In genomic region chr6:140809694-140810101, GRCh38 we compare ENCODE assay signal across 11 cellular contexts.
A peak's percentile ranks its signal among the peaks of the same experiment; 100 is the strongest.
DNase-seq lines count a peak whose midpoint lies in the region; ATAC-seq and TF ChIP-seq lines count a peak whose summit lies in the region.
"Had no signal": no experiment of that assay in that cellular context is flagged by ENCODE, and none has a peak within 500 bp of the region (broad histone marks: within the 10 kb centered on the region; RNA-seq: fewer than 3 reads in every experiment).

No MANE protein-coding gene starts in this region.

- DNase-seq in activated CD8-positive, alpha-beta memory T cell treated with anti-CD3 and anti-CD28 coated beads, Interleukin-2, amount 10 ng/mL, durations not matched to agents 7 days and 5 days = peak; percentile 59
- no peak for DNase-seq in activated CD8-positive, alpha-beta memory T cell treated with anti-CD3 and anti-CD28 coated beads, Interleukin-2, amount 50 U/mL, for 4 hours
- DNase-seq in Kasumi-1 (lab: John Stamatoyannopoulos, UW) (peak; percentile 72 to 73), natural killer cell (no peak), G401 (ENCODE audit: low spot score) (no peak), DMS153 treated with DMSO at 0.1 percent for 48 hours (lab: John Stamatoyannopoulos, UW; ENCODE audit: unreplicated experiment) (no peak), foreskin keratinocyte (no peak)
- DNase-seq: activated gamma-delta T cell treated with Interleukin-2 at 50 U/mL for 16 hours, NCI-H1417 had no signal

- peaks cover 4% of the 10 kb centered on the region for H3K4me1 ChIP-seq in foreskin keratinocyte

- intact Hi-C loops in natural killer cell (cut with micrococcal nuclease) = no loop called here

- peaks cover 20% of the 10 kb centered on the region for H3K36me3 Mint-ChIP-seq in activated CD8-positive, alpha-beta memory T cell treated with anti-CD3 and anti-CD28 coated beads, Interleukin-2, amount 10 ng/mL, durations not matched to agents 7 days and 5 days
- H3K36me3 Mint-ChIP-seq in natural killer cell = no peaks in the 10 kb centered on the region
- H3K36me3 Mint-ChIP-seq: memory B cell had no signal

- peak; percentile 97 for ATAC-seq in activated CD8-positive, alpha-beta memory T cell treated with anti-CD3 and anti-CD28 coated beads, Interleukin-2, amount 10 ng/mL, durations not matched to agents 7 days and 5 days
- ATAC-seq in HG02798 (IDR thresholded peaks at IDR 0.05; ENCODE audit: poor library complexity, unreplicated experiment) (peak; percentile 93), natural killer cell (peak; percentile 73 to 90 (median 75)), foreskin keratinocyte (no peak)

- H3K27me3 ChIP-seq in foreskin keratinocyte = no peaks in the 10 kb centered on the region

- peaks cover 10% of the 10 kb centered on the region for H3K9me3 Mint-ChIP-seq in activated CD8-positive, alpha-beta memory T cell treated with anti-CD3 and anti-CD28 coated beads, Interleukin-2, amount 10 ng/mL, durations not matched to agents 7 days and 5 days (ENCODE audit: low read depth)
- H3K9me3 Mint-ChIP-seq in natural killer cell = no peaks in the 10 kb centered on the region
- H3K9me3 Mint-ChIP-seq: memory B cell had no signal

- TF ChIP-seq CTCF in natural killer cell (IDR thresholded peaks at IDR 0.05) (no peak), foreskin keratinocyte (conservative IDR thresholded peaks at IDR 0.05) (no peak)

- CTCF ChIA-PET in activated CD8-positive, alpha-beta memory T cell treated with anti-CD3 and anti-CD28 coated beads, Interleukin-2, amount 10 ng/mL, durations not matched to agents 7 days and 5 days (lab: Charles Lee) = interaction anchor here (1.5 kb wide), 1 partner anchor 36 kb away, joined by 5 read pairs; no protein-coding TSS in a partner anchor

- H3K27ac ChIP-seq in foreskin keratinocyte = no peak overlapping the region

- peaks cover 29% of the 10 kb centered on the region for H3K27me3 Mint-ChIP-seq in activated CD8-positive, alpha-beta memory T cell treated with anti-CD3 and anti-CD28 coated beads, Interleukin-2, amount 10 ng/mL, durations not matched to agents 7 days and 5 days
- H3K27me3 Mint-ChIP-seq in natural killer cell (ENCODE audit: low read depth in 2 of 2) = no peaks in the 10 kb centered on the region
- H3K27me3 Mint-ChIP-seq: memory B cell had no signal

- peaks cover 29% of the 10 kb centered on the region for H3K4me1 Mint-ChIP-seq in activated CD8-positive, alpha-beta memory T cell treated with anti-CD3 and anti-CD28 coated beads, Interleukin-2, amount 10 ng/mL, durations not matched to agents 7 days and 5 days
- peaks cover 8 to 25% of the 10 kb centered on the region in 2 donors for H3K4me1 Mint-ChIP-seq in natural killer cell
- H3K4me1 Mint-ChIP-seq: memory B cell had no signal

- peak overlapping the region; percentile 80 for H3K27ac Mint-ChIP-seq in activated CD8-positive, alpha-beta memory T cell treated with anti-CD3 and anti-CD28 coated beads, Interleukin-2, amount 10 ng/mL, durations not matched to agents 7 days and 5 days
- no peak overlapping the region for H3K27ac Mint-ChIP-seq in natural killer cell
- H3K27ac Mint-ChIP-seq: memory B cell had no signal

- in situ Hi-C loops in G401 (cut with HindIII; ENCODE audit: low sequenced_read_pairs) = no loop called here

- no peak overlapping the region for H3K4me3 Mint-ChIP-seq in activated CD8-positive, alpha-beta memory T cell treated with anti-CD3 and anti-CD28 coated beads, Interleukin-2, amount 10 ng/mL, durations not matched to agents 7 days and 5 days
- H3K4me3 Mint-ChIP-seq in natural killer cell = peak overlapping the region; percentile 17
- H3K4me3 Mint-ChIP-seq: memory B cell had no signal

Comparison
In these comparisons a context has a peak if more than half of its experiments do, and no peak if none do; other contexts are left out.
1. DNase-seq: peak in activated CD8-positive, alpha-beta memory T cell treated with anti-CD3 and anti-CD28 coated beads, Interleukin-2, amount 10 ng/mL, durations not matched to agents 7 days and 5 days (single experiment) and Kasumi-1 (2 of 2); none in activated CD8-positive, alpha-beta memory T cell treated with anti-CD3 and anti-CD28 coated beads, Interleukin-2, amount 50 U/mL, for 4 hours (single experiment), natural killer cell (single experiment), G401 (single experiment), DMS153 treated with DMSO at 0.1 percent for 48 hours (single experiment) and foreskin keratinocyte (0 of 2).